ENCODE assay signal across 8 cellular contexts in the genomic region with DNA sequence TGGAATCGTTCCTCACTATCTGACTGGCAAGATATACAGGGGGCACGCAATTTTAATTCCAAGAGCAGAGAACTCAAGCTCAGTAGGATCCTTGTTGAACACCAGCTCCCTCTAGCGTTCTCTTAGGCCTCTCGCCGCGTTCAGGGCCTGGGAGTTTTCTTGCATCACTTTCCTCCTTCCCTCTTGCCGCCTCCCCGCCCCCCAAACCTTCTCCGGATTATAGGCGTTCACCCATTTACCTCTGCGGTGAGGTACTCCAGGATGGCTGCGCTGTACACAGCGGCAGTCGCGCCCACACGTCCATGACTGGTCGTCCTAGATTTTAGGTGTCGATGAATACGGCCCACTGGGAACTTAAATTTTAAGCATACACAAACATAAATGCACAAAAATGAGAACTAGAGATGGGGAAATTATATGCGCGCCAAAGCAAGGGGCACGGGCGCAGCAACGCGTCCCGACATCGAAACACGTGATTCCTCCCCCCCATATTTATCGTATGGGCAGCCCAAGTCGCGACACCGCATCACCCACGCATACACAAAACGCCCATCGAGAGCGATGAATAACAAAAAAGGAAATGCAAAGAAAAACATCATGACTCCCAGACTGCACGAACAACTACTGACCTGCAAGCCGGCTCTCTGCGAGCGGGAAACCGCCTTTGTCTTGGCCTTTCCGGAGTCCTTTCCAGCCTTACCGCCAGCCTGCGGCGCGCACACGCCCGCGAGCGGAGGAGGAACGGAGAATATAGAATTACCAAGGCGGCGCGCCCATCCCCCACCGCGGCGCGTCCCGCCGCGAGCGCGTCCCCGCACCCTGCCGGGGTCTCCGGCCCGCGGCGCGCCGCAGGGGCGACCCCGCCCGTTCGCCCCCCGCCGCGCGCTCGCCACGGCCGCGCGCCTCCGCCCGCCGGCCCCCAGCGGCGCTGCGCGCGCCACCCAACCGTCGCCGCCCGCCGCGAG. TPM values are rescaled to one million over a fixed set of nuclear protein-coding genes. Genes with fewer than 3 reads are reported as not detected.
DNase-seq lines count a peak whose midpoint lies in the region; ATAC-seq and TF ChIP-seq lines count a peak whose summit lies in the region.

No MANE protein-coding gene starts in this region.

- peaks cover 0 to 2% (median 0%) of the 10 kb centered on the region in 7 donors for H3K9me3 Mint-ChIP-seq in CD14-positive monocyte

- peaks cover 7 to 9% of the 10 kb centered on the region in 2 donors for H3K36me3 Mint-ChIP-seq in CD14-positive monocyte

- H3K4me3 ChIP-seq in lower leg skin (ENCODE audit: low read depth, poor library complexity, severe bottlenecking), result peak overlapping the region; percentile 65

- ATAC-seq in GM19372 (IDR thresholded peaks at IDR 0.05; ENCODE audit: low read depth, unreplicated experiment) (peak; percentile 23), HG03558 (IDR thresholded peaks at IDR 0.05; ENCODE audit: extremely low read depth, unreplicated experiment) (peak; percentile 17)

- intact Hi-C loops in CD14-positive monocyte (cut with micrococcal nuclease) (loop anchor here (5.0 kb wide), 4 partner anchors 52 to 387 kb away; a partner anchor contains a TSS), lower leg skin (cut with DNase I; ENCODE audit: low total_unique reads) (loop anchor here (10.0 kb wide), 1 partner anchor 55 kb away; a partner anchor contains a TSS)

- 0 to 1% methylated on average over 56 to 63 of the region's 98 CpGs for WGBS in lower leg skin, 2 donors

- no peak overlapping the region for H3K4me3 Mint-ChIP-seq in CD14-positive monocyte

- TF ChIP-seq POLR2A in lower leg skin (IDR thresholded peaks at IDR 0.05), result no peak

- H3K4me1 Mint-ChIP-seq in CD14-positive monocyte, result peaks cover 33% of the 10 kb centered on the region

- no peaks in the 10 kb centered on the region for H3K27me3 Mint-ChIP-seq in CD14-positive monocyte (ENCODE audit: low read depth in 3 of 3)

- peak; percentile 86 for TF ChIP-seq CTCF in CD14-positive monocyte (IDR thresholded peaks at IDR 0.05)
- peak in 1 of 3 donors; percentile 78 for TF ChIP-seq CTCF in lower leg skin (IDR thresholded peaks at IDR 0.05)

- DNase-seq in CD14-positive monocyte (ENCODE audit: low spot score), result peak; percentile 82
- peak; percentile 93 for DNase-seq in NCI-H748 (lab: John Stamatoyannopoulos, UW; ENCODE audit: unreplicated experiment)
- peak; percentile 85 to 88 for DNase-seq in activated CD4-positive, alpha-beta T cell treated with anti-CD3 and anti-CD28 coated beads, Interleukin-2, amount 50 U/mL, for 4 hours
- DNase-seq in ecto neural progenitor cell (ENCODE audit: low spot score), result peak; percentile 89
- peak; percentile 91 to 98 for DNase-seq in lower leg skin (ENCODE audit: low spot score in 2 of 2)
- DNase-seq in stimulated activated CD4-positive, alpha-beta T cell treated with anti-CD3 and anti-CD28 coated beads, Interleukin-4, amount 100 ng/mL, for 24 hours, result peak; percentile 94

- H3K27ac Mint-ChIP-seq in CD14-positive monocyte, result no peak overlapping the region

RNA-seq across cellular contexts. Expression of a gene that starts 0.8 kb away (rescaled TPM):
- polyA plus RNA-seq in CD14-positive monocyte, result 100 to 1,000 TPM; 416 to 450 TPM
- total RNA-seq in lower leg skin, result 100 to 1,000 TPM; 115 to 243 (median 130) TPM

RNA-seq across cellular contexts. Expression of a gene that starts 2.9 kb away (rescaled TPM):
- polyA plus RNA-seq in CD14-positive monocyte, result 10 to 100 TPM; 21.4 TPM
- 10 to 100 TPM; 18.4 to 64.9 (median 19.8) TPM for total RNA-seq in lower leg skin

RNA-seq across cellular contexts. Expression of a gene that starts 55.1 kb away (rescaled TPM):
- polyA plus RNA-seq in CD14-positive monocyte, result 10 to 100 TPM; 62.5 to 83.3 TPM
- total RNA-seq in lower leg skin, result 10 to 100 TPM; 33.6 to 51.2 (median 41.2) TPM

Comparison
In these comparisons a context has a peak if more than half of its experiments do, and no peak if none do; other contexts are left out.
1. Peak in every context shown above with its lines: DNase-seq, ATAC-seq and H3K4me3 ChIP-seq.